2 cellular contexts compared by ENCODE assay signal in the genomic region with DNA sequence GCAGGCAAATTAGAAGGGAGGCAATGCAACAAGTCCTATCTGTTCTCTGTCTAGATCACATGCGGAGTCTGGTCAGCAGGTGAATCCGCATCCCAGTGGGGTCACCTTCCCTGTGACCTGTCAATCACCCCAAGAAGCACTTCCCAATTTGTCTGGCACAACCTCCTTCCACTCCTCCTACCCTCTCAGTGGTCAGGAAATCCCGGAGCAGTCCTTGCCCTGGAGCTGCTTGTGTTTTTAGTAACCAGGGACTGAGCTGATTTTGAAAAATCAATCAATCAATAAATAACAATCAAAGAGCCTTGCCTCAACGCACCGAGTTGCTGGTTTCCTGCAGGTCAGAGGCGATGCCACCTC.
TF ChIP-seq lines count a peak whose summit lies in the region.

No MANE protein-coding gene starts in this region.

TF ChIP-seq in H1, 55 proteins besides CTCF, POLR2A, EP300 and RAD21:
- TF ChIP-seq TEAD4 (IDR thresholded peaks at IDR 0.05; ENCODE audit: low read depth, low read length) (peak; percentile 36; the same call in 1 of the 2 replicates), POLR2AphosphoS5 (IDR thresholded peaks at IDR 0.05; ENCODE audit: low read depth, low read length) (no peak), SP1 (IDR thresholded peaks at IDR 0.05; ENCODE audit: low read depth, low read length) (peak; percentile 95), YY1 (IDR thresholded peaks at IDR 0.05; ENCODE audit: low read depth, low read length) (0 out of 2 replicates have a peak, but pooled peaks have one; percentile 9), EZH2 (IDR thresholded peaks at IDR 0.05; ENCODE audit: low read depth, low read length, severe bottlenecking) (no peak), EGR1 (IDR thresholded peaks at IDR 0.05; ENCODE audit: borderline replicate concordance, low read depth, low read length) (peak; percentile 69; the same call in 1 of the 2 replicates), PHF8 (conservative IDR thresholded peaks at IDR 0.05; ENCODE audit: low read depth, low read length) (no peak), NRF1 (IDR thresholded peaks at IDR 0.05; ENCODE audit: low read depth, low read length) (no peak), TBP (IDR thresholded peaks at IDR 0.05; ENCODE audit: low read depth, low read length) (no peak), TCF12 (IDR thresholded peaks at IDR 0.05; ENCODE audit: low read depth, low read length) (no peak), CREB1 (IDR thresholded peaks at IDR 0.05) (0 out of 2 replicates have a peak, but pooled peaks have one; percentile 7), GABPA (IDR thresholded peaks at IDR 0.05; ENCODE audit: borderline replicate concordance, insufficient read depth, low read length) (no peak), GTF2F1 (IDR thresholded peaks at IDR 0.05; ENCODE audit: borderline replicate concordance, low read depth, low read length) (no peak), ASH2L (IDR thresholded peaks at IDR 0.05; ENCODE audit: low read length) (no peak)
- TF ChIP-seq, protein P1, sequence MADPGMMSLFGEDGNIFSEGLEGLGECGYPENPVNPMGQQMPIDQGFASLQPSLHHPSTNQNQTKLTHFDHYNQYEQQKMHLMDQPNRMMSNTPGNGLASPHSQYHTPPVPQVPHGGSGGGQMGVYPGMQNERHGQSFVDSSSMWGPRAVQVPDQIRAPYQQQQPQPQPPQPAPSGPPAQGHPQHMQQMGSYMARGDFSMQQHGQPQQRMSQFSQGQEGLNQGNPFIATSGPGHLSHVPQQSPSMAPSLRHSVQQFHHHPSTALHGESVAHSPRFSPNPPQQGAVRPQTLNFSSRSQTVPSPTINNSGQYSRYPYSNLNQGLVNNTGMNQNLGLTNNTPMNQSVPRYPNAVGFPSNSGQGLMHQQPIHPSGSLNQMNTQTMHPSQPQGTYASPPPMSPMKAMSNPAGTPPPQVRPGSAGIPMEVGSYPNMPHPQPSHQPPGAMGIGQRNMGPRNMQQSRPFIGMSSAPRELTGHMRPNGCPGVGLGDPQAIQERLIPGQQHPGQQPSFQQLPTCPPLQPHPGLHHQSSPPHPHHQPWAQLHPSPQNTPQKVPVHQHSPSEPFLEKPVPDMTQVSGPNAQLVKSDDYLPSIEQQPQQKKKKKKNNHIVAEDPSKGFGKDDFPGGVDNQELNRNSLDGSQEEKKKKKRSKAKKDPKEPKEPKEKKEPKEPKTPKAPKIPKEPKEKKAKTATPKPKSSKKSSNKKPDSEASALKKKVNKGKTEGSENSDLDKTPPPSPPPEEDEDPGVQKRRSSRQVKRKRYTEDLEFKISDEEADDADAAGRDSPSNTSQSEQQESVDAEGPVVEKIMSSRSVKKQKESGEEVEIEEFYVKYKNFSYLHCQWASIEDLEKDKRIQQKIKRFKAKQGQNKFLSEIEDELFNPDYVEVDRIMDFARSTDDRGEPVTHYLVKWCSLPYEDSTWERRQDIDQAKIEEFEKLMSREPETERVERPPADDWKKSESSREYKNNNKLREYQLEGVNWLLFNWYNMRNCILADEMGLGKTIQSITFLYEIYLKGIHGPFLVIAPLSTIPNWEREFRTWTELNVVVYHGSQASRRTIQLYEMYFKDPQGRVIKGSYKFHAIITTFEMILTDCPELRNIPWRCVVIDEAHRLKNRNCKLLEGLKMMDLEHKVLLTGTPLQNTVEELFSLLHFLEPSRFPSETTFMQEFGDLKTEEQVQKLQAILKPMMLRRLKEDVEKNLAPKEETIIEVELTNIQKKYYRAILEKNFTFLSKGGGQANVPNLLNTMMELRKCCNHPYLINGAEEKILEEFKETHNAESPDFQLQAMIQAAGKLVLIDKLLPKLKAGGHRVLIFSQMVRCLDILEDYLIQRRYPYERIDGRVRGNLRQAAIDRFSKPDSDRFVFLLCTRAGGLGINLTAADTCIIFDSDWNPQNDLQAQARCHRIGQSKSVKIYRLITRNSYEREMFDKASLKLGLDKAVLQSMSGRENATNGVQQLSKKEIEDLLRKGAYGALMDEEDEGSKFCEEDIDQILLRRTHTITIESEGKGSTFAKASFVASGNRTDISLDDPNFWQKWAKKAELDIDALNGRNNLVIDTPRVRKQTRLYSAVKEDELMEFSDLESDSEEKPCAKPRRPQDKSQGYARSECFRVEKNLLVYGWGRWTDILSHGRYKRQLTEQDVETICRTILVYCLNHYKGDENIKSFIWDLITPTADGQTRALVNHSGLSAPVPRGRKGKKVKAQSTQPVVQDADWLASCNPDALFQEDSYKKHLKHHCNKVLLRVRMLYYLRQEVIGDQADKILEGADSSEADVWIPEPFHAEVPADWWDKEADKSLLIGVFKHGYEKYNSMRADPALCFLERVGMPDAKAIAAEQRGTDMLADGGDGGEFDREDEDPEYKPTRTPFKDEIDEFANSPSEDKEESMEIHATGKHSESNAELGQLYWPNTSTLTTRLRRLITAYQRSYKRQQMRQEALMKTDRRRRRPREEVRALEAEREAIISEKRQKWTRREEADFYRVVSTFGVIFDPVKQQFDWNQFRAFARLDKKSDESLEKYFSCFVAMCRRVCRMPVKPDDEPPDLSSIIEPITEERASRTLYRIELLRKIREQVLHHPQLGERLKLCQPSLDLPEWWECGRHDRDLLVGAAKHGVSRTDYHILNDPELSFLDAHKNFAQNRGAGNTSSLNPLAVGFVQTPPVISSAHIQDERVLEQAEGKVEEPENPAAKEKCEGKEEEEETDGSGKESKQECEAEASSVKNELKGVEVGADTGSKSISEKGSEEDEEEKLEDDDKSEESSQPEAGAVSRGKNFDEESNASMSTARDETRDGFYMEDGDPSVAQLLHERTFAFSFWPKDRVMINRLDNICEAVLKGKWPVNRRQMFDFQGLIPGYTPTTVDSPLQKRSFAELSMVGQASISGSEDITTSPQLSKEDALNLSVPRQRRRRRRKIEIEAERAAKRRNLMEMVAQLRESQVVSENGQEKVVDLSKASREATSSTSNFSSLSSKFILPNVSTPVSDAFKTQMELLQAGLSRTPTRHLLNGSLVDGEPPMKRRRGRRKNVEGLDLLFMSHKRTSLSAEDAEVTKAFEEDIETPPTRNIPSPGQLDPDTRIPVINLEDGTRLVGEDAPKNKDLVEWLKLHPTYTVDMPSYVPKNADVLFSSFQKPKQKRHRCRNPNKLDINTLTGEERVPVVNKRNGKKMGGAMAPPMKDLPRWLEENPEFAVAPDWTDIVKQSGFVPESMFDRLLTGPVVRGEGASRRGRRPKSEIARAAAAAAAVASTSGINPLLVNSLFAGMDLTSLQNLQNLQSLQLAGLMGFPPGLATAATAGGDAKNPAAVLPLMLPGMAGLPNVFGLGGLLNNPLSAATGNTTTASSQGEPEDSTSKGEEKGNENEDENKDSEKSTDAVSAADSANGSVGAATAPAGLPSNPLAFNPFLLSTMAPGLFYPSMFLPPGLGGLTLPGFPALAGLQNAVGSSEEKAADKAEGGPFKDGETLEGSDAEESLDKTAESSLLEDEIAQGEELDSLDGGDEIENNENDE (IDR thresholded peaks at IDR 0.05; ENCODE audit: insufficient replicate concordance, low read length): no peak
- TF ChIP-seq, protein P2, sequence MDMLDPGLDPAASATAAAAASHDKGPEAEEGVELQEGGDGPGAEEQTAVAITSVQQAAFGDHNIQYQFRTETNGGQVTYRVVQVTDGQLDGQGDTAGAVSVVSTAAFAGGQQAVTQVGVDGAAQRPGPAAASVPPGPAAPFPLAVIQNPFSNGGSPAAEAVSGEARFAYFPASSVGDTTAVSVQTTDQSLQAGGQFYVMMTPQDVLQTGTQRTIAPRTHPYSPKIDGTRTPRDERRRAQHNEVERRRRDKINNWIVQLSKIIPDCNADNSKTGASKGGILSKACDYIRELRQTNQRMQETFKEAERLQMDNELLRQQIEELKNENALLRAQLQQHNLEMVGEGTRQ (IDR thresholded peaks at IDR 0.05; ENCODE audit: low read length): peak; percentile 40; the same call in 1 of the 2 replicates
TF ChIP-seq in H1: peak in this region for 6.

TF ChIP-seq in HepG2, 621 proteins besides CTCF, POLR2A, EP300 and RAD21 (continues in another document):
- 0 out of 2 replicates have a peak, but pooled peaks have one; percentile 20 for TF ChIP-seq ZNF816 (CRISPR knock-in tag; IDR thresholded peaks at IDR 0.05; ENCODE audit: borderline replicate concordance)
- TF ChIP-seq ZNF747 (CRISPR knock-in tag; IDR thresholded peaks at IDR 0.05; ENCODE audit: borderline replicate concordance): no peak
- TF ChIP-seq ZNF225 (CRISPR knock-in tag; IDR thresholded peaks at IDR 0.05): no peak
- TF ChIP-seq ZNF891 (CRISPR knock-in tag; IDR thresholded peaks at IDR 0.05): no peak
- no peak for TF ChIP-seq SMARCC2 (IDR thresholded peaks at IDR 0.05)
- TF ChIP-seq, protein P3, sequence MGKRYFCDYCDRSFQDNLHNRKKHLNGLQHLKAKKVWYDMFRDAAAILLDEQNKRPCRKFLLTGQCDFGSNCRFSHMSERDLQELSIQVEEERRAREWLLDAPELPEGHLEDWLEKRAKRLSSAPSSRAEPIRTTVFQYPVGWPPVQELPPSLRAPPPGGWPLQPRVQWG (CRISPR knock-in tag; IDR thresholded peaks at IDR 0.05; ENCODE audit: borderline replicate concordance, low read depth): no peak
- TF ChIP-seq, protein P4, sequence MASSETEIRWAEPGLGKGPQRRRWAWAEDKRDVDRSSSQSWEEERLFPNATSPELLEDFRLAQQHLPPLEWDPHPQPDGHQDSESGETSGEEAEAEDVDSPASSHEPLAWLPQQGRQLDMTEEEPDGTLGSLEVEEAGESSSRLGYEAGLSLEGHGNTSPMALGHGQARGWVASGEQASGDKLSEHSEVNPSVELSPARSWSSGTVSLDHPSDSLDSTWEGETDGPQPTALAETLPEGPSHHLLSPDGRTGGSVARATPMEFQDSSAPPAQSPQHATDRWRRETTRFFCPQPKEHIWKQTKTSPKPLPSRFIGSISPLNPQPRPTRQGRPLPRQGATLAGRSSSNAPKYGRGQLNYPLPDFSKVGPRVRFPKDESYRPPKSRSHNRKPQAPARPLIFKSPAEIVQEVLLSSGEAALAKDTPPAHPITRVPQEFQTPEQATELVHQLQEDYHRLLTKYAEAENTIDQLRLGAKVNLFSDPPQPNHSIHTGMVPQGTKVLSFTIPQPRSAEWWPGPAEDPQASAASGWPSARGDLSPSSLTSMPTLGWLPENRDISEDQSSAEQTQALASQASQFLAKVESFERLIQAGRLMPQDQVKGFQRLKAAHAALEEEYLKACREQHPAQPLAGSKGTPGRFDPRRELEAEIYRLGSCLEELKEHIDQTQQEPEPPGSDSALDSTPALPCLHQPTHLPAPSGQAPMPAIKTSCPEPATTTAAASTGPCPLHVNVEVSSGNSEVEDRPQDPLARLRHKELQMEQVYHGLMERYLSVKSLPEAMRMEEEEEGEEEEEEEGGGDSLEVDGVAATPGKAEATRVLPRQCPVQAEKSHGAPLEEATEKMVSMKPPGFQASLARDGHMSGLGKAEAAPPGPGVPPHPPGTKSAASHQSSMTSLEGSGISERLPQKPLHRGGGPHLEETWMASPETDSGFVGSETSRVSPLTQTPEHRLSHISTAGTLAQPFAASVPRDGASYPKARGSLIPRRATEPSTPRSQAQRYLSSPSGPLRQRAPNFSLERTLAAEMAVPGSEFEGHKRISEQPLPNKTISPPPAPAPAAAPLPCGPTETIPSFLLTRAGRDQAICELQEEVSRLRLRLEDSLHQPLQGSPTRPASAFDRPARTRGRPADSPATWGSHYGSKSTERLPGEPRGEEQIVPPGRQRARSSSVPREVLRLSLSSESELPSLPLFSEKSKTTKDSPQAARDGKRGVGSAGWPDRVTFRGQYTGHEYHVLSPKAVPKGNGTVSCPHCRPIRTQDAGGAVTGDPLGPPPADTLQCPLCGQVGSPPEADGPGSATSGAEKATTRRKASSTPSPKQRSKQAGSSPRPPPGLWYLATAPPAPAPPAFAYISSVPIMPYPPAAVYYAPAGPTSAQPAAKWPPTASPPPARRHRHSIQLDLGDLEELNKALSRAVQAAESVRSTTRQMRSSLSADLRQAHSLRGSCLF (CRISPR knock-in tag; IDR thresholded peaks at IDR 0.05; ENCODE audit: borderline replicate concordance): no peak
- 0 out of 2 replicates have a peak, but pooled peaks have one; percentile 6 for TF ChIP-seq MAZ (IDR thresholded peaks at IDR 0.05; ENCODE audit: borderline replicate concordance, low read depth, low read length)
- no peak for TF ChIP-seq MAZ (CRISPR knock-in tag; IDR thresholded peaks at IDR 0.05; ENCODE audit: low read depth)
- TF ChIP-seq, protein P5, sequence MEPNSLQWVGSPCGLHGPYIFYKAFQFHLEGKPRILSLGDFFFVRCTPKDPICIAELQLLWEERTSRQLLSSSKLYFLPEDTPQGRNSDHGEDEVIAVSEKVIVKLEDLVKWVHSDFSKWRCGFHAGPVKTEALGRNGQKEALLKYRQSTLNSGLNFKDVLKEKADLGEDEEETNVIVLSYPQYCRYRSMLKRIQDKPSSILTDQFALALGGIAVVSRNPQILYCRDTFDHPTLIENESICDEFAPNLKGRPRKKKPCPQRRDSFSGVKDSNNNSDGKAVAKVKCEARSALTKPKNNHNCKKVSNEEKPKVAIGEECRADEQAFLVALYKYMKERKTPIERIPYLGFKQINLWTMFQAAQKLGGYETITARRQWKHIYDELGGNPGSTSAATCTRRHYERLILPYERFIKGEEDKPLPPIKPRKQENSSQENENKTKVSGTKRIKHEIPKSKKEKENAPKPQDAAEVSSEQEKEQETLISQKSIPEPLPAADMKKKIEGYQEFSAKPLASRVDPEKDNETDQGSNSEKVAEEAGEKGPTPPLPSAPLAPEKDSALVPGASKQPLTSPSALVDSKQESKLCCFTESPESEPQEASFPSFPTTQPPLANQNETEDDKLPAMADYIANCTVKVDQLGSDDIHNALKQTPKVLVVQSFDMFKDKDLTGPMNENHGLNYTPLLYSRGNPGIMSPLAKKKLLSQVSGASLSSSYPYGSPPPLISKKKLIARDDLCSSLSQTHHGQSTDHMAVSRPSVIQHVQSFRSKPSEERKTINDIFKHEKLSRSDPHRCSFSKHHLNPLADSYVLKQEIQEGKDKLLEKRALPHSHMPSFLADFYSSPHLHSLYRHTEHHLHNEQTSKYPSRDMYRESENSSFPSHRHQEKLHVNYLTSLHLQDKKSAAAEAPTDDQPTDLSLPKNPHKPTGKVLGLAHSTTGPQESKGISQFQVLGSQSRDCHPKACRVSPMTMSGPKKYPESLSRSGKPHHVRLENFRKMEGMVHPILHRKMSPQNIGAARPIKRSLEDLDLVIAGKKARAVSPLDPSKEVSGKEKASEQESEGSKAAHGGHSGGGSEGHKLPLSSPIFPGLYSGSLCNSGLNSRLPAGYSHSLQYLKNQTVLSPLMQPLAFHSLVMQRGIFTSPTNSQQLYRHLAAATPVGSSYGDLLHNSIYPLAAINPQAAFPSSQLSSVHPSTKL (CRISPR knock-in tag; IDR thresholded peaks at IDR 0.05): peak; percentile 2; the same call in 1 of the 2 replicates
- 0 out of 2 replicates have a peak, but pooled peaks have one; percentile 20 for TF ChIP-seq HOXA5 (CRISPR knock-in tag; IDR thresholded peaks at IDR 0.05)
- TF ChIP-seq ELF1 (CRISPR knock-in tag; IDR thresholded peaks at IDR 0.05): peak; percentile 8; the same call in 1 of the 2 replicates
- TF ChIP-seq, protein P6, sequence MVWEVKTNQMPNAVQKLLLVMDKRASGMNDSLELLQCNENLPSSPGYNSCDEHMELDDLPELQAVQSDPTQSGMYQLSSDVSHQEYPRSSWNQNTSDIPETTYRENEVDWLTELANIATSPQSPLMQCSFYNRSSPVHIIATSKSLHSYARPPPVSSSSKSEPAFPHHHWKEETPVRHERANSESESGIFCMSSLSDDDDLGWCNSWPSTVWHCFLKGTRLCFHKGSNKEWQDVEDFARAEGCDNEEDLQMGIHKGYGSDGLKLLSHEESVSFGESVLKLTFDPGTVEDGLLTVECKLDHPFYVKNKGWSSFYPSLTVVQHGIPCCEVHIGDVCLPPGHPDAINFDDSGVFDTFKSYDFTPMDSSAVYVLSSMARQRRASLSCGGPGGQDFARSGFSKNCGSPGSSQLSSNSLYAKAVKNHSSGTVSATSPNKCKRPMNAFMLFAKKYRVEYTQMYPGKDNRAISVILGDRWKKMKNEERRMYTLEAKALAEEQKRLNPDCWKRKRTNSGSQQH (CRISPR knock-in tag; IDR thresholded peaks at IDR 0.05; ENCODE audit: low read depth): 0 out of 2 replicates have a peak, but pooled peaks have one; percentile 47
- 0 out of 2 replicates have a peak, but pooled peaks have one; percentile 15 for TF ChIP-seq SP4 (CRISPR knock-in tag; IDR thresholded peaks at IDR 0.05)
- TF ChIP-seq SAP130 (CRISPR knock-in tag; IDR thresholded peaks at IDR 0.05; ENCODE audit: low read depth): peak; percentile 47; the same call in 1 of the 2 replicates
- TF ChIP-seq ZNF879 (CRISPR knock-in tag; IDR thresholded peaks at IDR 0.05): no peak
